ENCODE assay signal across 6 cellular contexts in the genomic region with DNA sequence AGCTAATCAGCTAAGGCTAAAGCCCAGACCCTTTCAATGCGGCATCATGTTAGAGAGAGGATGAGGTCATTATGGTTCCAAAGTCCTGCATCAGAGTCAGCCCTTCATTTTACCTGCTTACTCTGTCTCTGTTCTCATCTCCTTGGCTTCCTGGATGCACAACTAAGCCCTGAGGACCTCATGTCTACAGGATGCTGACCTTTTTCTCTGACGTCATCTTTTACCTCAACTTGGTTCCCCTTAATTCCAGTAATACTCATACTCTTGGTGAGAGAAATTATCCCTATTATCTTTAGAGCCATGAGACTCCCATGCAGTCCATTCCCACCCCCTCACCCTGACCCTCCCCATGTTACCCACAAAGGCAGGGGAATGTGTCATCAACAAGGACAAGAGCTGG.
"Had no signal": no experiment of that assay in that cellular context is flagged by ENCODE, and none has a peak within 500 bp of the region (broad histone marks: within the 10 kb centered on the region; RNA-seq: fewer than 3 reads in every experiment).

No MANE protein-coding gene starts in this region.

- ATAC-seq: K562 had no signal

- H3K4me3 ChIP-seq: K562 had no signal

- H3K4me2 ChIP-seq: KMS-11 had no signal

- FAIRE-seq: K562 had no signal

- DNase-seq: IMR-90, KBM-7, KG1 had no signal

- H3K27ac ChIP-seq: HL-60, KMS-11 had no signal

- H3K9ac ChIP-seq: KMS-11 had no signal
